Comparison of ENCODE assay signal across 10 cellular contexts in genomic region chr2:23009545-23010149, GRCh38.
DNase-seq lines count a peak whose midpoint lies in the region; ATAC-seq and TF ChIP-seq lines count a peak whose summit lies in the region.
"Had no signal": no experiment of that assay in that cellular context is flagged by ENCODE, and none has a peak within 500 bp of the region (broad histone marks: within the 10 kb centered on the region; RNA-seq: fewer than 3 reads in every experiment).

No MANE protein-coding gene starts in this region.

- H3K4me1 ChIP-seq in heart right ventricle = peaks cover 0 to 14% (median 0%) of the 10 kb centered on the region in 9 donors
- H3K4me1 ChIP-seq in GM23338 (ENCODE audit: insufficient read depth) = no peaks in the 10 kb centered on the region

- no peaks in the 10 kb centered on the region for H3K79me2 ChIP-seq in GM23338 (replicated peaks; ENCODE audit: insufficient read depth)

- H3K4me1 Mint-ChIP-seq in GM23338 = no peaks in the 10 kb centered on the region
- H3K4me1 Mint-ChIP-seq: CD8-positive, alpha-beta memory T cell had no signal

- H4K20me1 ChIP-seq in GM23338 (replicated peaks; ENCODE audit: insufficient read depth) = no peaks in the 10 kb centered on the region

- peak; percentile 94 for DNase-seq in G401 (ENCODE audit: low spot score)
- peak; percentile 9 for DNase-seq in T1000 (lab: John Stamatoyannopoulos, UW)
- DNase-seq in heart right ventricle = peak in 1 of 2 donors; percentile 20
- peak; percentile 73 for DNase-seq in pons (ENCODE audit: low spot score)
- DNase-seq in NCI-H345 treated with DMSO at 0.1 percent for 48 hours (lab: John Stamatoyannopoulos, UW; ENCODE audit: unreplicated experiment) = no peak
- DNase-seq in GM23338 (ENCODE audit: low spot score) = no peak
- no peak for DNase-seq in NCI-H774 (lab: John Stamatoyannopoulos, UW)
- DNase-seq: CD8-positive, alpha-beta memory T cell had no signal

- no peak overlapping the region for H3K4me2 ChIP-seq in GM23338

- H3K36me3 ChIP-seq in heart right ventricle = no peaks in the 10 kb centered on the region
- no peaks in the 10 kb centered on the region for H3K36me3 ChIP-seq in GM23338 (ENCODE audit: insufficient read depth)

- in situ Hi-C loops in G401 (cut with HindIII; ENCODE audit: low sequenced_read_pairs) = no loop called here

- H3K27me3 Mint-ChIP-seq in GM23338 (ENCODE audit: insufficient read depth, low read depth, poor library complexity) = no peaks in the 10 kb centered on the region
- H3K27me3 Mint-ChIP-seq: CD8-positive, alpha-beta memory T cell had no signal

- H3K9me2 ChIP-seq in GM23338 (ENCODE audit: insufficient read depth) = peaks cover 6% of the 10 kb centered on the region

- no peak overlapping the region for H3K4me3 Mint-ChIP-seq in GM23338
- H3K4me3 Mint-ChIP-seq: CD8-positive, alpha-beta memory T cell; T-helper 1 cell treated with Interleukin-12 subunit alpha and Interleukin-12 subunit beta and Interleukin-4 antibody, amounts not matched to agents 30 μg/mL and 1 μg/mL, for 36 hours had no signal

- 44 to 46% methylated on average over 7 of the region's 7 CpGs for WGBS in heart right ventricle, 2 donors

- intact Hi-C loops in heart right ventricle (cut with DNase I) = no loop called here

- TF ChIP-seq CTCF in heart right ventricle (IDR thresholded peaks at IDR 0.05) (no peak), GM23338 (conservative IDR thresholded peaks at IDR 0.05; ENCODE audit: low read depth in 2 of 2) (no peak)

- H3K27ac ChIP-seq in heart right ventricle = no peak overlapping the region
- H3K27ac ChIP-seq in GM23338 (ENCODE audit: low read depth) = no peak overlapping the region

- ATAC-seq in heart right ventricle = peak in 6 of 8 donors; percentile 51 to 73 (median 62)
- ATAC-seq in GM21717 (IDR thresholded peaks at IDR 0.05; ENCODE audit: unreplicated experiment) = no peak
- ATAC-seq in GM23338 = no peak

- H3K4me3 ChIP-seq in heart right ventricle (no peak overlapping the region), GM23338 (no peak overlapping the region)

- no peak overlapping the region for H3K27ac Mint-ChIP-seq in GM23338
- H3K27ac Mint-ChIP-seq: CD8-positive, alpha-beta memory T cell; T-helper 1 cell treated with Interleukin-12 subunit alpha and Interleukin-12 subunit beta and Interleukin-4 antibody, amounts not matched to agents 30 μg/mL and 1 μg/mL, for 36 hours had no signal

- no peaks in the 10 kb centered on the region for H3K27me3 ChIP-seq in heart right ventricle
- no peaks in the 10 kb centered on the region for H3K27me3 ChIP-seq in GM23338 (ENCODE audit: insufficient read depth)

- H3K36me3 Mint-ChIP-seq in GM23338 (ENCODE audit: low read depth) = no peaks in the 10 kb centered on the region
- H3K36me3 Mint-ChIP-seq: CD8-positive, alpha-beta memory T cell had no signal

- no peak overlapping the region for H2AFZ ChIP-seq in GM23338

- no peaks in the 10 kb centered on the region for H3F3A ChIP-seq in GM23338 (replicated peaks; ENCODE audit: low read depth)

- H3K9me3 ChIP-seq in heart right ventricle = no peaks in the 10 kb centered on the region

- no peaks in the 10 kb centered on the region; the same call in 2 of the 3 replicates for H3K9me3 Mint-ChIP-seq in GM23338
- H3K9me3 Mint-ChIP-seq: T-helper 1 cell treated with Interleukin-12 subunit alpha and Interleukin-12 subunit beta and Interleukin-4 antibody, amounts not matched to agents 30 μg/mL and 1 μg/mL, for 36 hours had no signal

TF ChIP-seq in GM23338, 12 proteins besides CTCF, POLR2A, EP300 and RAD21:
- TF ChIP-seq, protein P1, sequence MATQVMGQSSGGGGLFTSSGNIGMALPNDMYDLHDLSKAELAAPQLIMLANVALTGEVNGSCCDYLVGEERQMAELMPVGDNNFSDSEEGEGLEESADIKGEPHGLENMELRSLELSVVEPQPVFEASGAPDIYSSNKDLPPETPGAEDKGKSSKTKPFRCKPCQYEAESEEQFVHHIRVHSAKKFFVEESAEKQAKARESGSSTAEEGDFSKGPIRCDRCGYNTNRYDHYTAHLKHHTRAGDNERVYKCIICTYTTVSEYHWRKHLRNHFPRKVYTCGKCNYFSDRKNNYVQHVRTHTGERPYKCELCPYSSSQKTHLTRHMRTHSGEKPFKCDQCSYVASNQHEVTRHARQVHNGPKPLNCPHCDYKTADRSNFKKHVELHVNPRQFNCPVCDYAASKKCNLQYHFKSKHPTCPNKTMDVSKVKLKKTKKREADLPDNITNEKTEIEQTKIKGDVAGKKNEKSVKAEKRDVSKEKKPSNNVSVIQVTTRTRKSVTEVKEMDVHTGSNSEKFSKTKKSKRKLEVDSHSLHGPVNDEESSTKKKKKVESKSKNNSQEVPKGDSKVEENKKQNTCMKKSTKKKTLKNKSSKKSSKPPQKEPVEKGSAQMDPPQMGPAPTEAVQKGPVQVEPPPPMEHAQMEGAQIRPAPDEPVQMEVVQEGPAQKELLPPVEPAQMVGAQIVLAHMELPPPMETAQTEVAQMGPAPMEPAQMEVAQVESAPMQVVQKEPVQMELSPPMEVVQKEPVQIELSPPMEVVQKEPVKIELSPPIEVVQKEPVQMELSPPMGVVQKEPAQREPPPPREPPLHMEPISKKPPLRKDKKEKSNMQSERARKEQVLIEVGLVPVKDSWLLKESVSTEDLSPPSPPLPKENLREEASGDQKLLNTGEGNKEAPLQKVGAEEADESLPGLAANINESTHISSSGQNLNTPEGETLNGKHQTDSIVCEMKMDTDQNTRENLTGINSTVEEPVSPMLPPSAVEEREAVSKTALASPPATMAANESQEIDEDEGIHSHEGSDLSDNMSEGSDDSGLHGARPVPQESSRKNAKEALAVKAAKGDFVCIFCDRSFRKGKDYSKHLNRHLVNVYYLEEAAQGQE (IDR thresholded peaks at IDR 0.05; ENCODE audit: unreplicated experiment) = no peak
- no peak for TF ChIP-seq NANOG (IDR thresholded peaks at IDR 0.05; ENCODE audit: borderline replicate concordance)
- no peak for TF ChIP-seq POLR2AphosphoS5 (IDR thresholded peaks at IDR 0.05; ENCODE audit: low read depth)
- TF ChIP-seq CREB1 (CRISPR knock-in tag; IDR thresholded peaks at IDR 0.05; ENCODE audit: low read depth) = no peak
- no peak for TF ChIP-seq EZH2phosphoT487 (IDR thresholded peaks at IDR 0.05; ENCODE audit: unreplicated experiment)
- no peak for TF ChIP-seq ZNF114 (CRISPR knock-in tag; IDR thresholded peaks at IDR 0.05)

Comparison
In these comparisons a context has a peak if more than half of its experiments do, and no peak if none do; other contexts are left out.
1. DNase-seq: peak in G401 (single experiment), T1000 (single experiment) and pons (single experiment); none in NCI-H345 treated with DMSO at 0.1 percent for 48 hours (single experiment), GM23338 (single experiment) and NCI-H774 (single experiment).
2. ATAC-seq: peak in heart right ventricle (6 of 8); none in GM21717 (single experiment) and GM23338 (single experiment).